21 cellular contexts compared by ENCODE assay signal in the genomic region with DNA sequence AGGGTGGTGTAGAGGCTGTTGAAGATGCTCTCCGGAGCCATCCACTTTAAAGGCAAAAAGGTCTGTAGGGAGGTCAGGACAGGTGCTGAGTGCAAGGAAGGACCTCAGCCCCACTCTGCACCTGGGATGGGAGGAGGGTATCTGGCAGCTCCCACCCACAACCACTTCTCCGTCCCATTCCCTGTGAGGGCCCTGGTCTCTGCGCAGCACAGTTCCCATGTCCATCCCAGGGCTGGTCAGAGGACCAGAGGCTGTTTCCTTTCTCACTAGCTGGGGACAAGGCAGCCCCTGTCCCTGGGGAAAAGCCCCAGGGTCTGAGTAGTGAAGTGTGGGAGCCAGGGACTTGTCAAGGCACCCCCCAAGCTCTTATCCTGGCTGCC. TPM values are rescaled to one million over a fixed set of nuclear protein-coding genes. Genes with fewer than 3 reads are reported as not detected.
DNase-seq lines count a peak whose midpoint lies in the region; ATAC-seq and TF ChIP-seq lines count a peak whose summit lies in the region.
"Had no signal": no experiment of that assay in that cellular context is flagged by ENCODE, and none has a peak within 500 bp of the region (broad histone marks: within the 10 kb centered on the region; RNA-seq: fewer than 3 reads in every experiment).

No MANE protein-coding gene starts in this region.

- peak overlapping the region; percentile 49 for H3K27ac Mint-ChIP-seq in activated CD8-positive, alpha-beta T cell treated with anti-CD3 and anti-CD28 coated beads, Interleukin-2, amount 10 ng/mL, durations not matched to agents 7 days and 5 days
- H3K27ac Mint-ChIP-seq in activated CD8-positive, alpha-beta T cell treated with anti-CD3 and anti-CD28 coated beads for 36 hours, result no peak overlapping the region
- peak overlapping the region; percentile 36 for H3K27ac Mint-ChIP-seq in nephron progenitor cell
- H3K27ac Mint-ChIP-seq: CD4-positive, alpha-beta T cell had no signal

- in situ Hi-C loops in transverse colon (cut with MboI; ENCODE audit: low pct_ligation_motif_present in 1 of 4, low pct_unique_long_range_greater_than_20kb in 1 of 4, low sequenced_read_pairs in 3 of 4), result loop anchor here in 1 of 4 donors (25.0 kb wide), 1 partner anchor 283 kb away; no protein-coding TSS in a partner anchor

- H3K27me3 Mint-ChIP-seq in activated CD8-positive, alpha-beta T cell treated with anti-CD3 and anti-CD28 coated beads, Interleukin-2, amount 10 ng/mL, durations not matched to agents 7 days and 5 days (ENCODE audit: low read depth), result no peaks in the 10 kb centered on the region
- no peaks in the 10 kb centered on the region for H3K27me3 Mint-ChIP-seq in activated CD8-positive, alpha-beta T cell treated with anti-CD3 and anti-CD28 coated beads for 36 hours
- H3K27me3 Mint-ChIP-seq in nephron progenitor cell (ENCODE audit: low read depth, poor library complexity), result no peaks in the 10 kb centered on the region
- H3K27me3 Mint-ChIP-seq: CD4-positive, alpha-beta T cell had no signal

- H3K9me3 ChIP-seq in RWPE2 (ENCODE audit: severe bottlenecking) (no peaks in the 10 kb centered on the region), transverse colon (no peaks in the 10 kb centered on the region)
- H3K9me3 ChIP-seq: Caco-2 had no signal

- H3K27me3 ChIP-seq in RWPE2 (ENCODE audit: insufficient read depth, poor library complexity, severe bottlenecking) (no peaks in the 10 kb centered on the region), transverse colon (no peaks in the 10 kb centered on the region)

- POLR2A ChIA-PET in activated CD8-positive, alpha-beta T cell treated with anti-CD3 and anti-CD28 coated beads, Interleukin-2, amount 10 ng/mL, durations not matched to agents 7 days and 5 days (lab: Charles Lee), result no interaction called here
- POLR2A ChIA-PET in activated CD8-positive, alpha-beta T cell treated with anti-CD3 and anti-CD28 coated beads for 36 hours (lab: Charles Lee), result no interaction called here

- no peaks in the 10 kb centered on the region for H3K9me3 Mint-ChIP-seq in activated CD8-positive, alpha-beta T cell treated with anti-CD3 and anti-CD28 coated beads, Interleukin-2, amount 10 ng/mL, durations not matched to agents 7 days and 5 days (ENCODE audit: insufficient read depth)
- no peaks in the 10 kb centered on the region for H3K9me3 Mint-ChIP-seq in activated CD8-positive, alpha-beta T cell treated with anti-CD3 and anti-CD28 coated beads for 36 hours
- no peaks in the 10 kb centered on the region for H3K9me3 Mint-ChIP-seq in nephron progenitor cell
- H3K9me3 Mint-ChIP-seq: CD4-positive, alpha-beta T cell had no signal

- H3K4me1 Mint-ChIP-seq in activated CD8-positive, alpha-beta T cell treated with anti-CD3 and anti-CD28 coated beads, Interleukin-2, amount 10 ng/mL, durations not matched to agents 7 days and 5 days (ENCODE audit: low read depth), result peaks cover 4% of the 10 kb centered on the region
- no peaks in the 10 kb centered on the region for H3K4me1 Mint-ChIP-seq in activated CD8-positive, alpha-beta T cell treated with anti-CD3 and anti-CD28 coated beads for 36 hours (ENCODE audit: low read depth)
- peaks cover 24% of the 10 kb centered on the region for H3K4me1 Mint-ChIP-seq in nephron progenitor cell

- no peak for ATAC-seq in activated CD8-positive, alpha-beta T cell treated with anti-CD3 and anti-CD28 coated beads, Interleukin-2, amount 10 ng/mL, durations not matched to agents 7 days and 5 days
- no peak for ATAC-seq in activated CD8-positive, alpha-beta T cell treated with anti-CD3 and anti-CD28 coated beads for 36 hours
- ATAC-seq in RWPE2 (ENCODE audit: low read depth) (no peak), GM21360 (IDR thresholded peaks at IDR 0.05; ENCODE audit: unreplicated experiment) (no peak), GM21381 (IDR thresholded peaks at IDR 0.05; ENCODE audit: unreplicated experiment) (no peak)

- H3K4me1 ChIP-seq in RWPE2 (ENCODE audit: insufficient read depth, poor library complexity, severe bottlenecking) (no peaks in the 10 kb centered on the region), transverse colon (peaks cover 0 to 13% (median 0%) of the 10 kb centered on the region in 4 donors)

- DNase-seq in activated CD8-positive, alpha-beta T cell treated with anti-CD3 and anti-CD28 coated beads, Interleukin-2, amount 10 ng/mL, durations not matched to agents 7 days and 5 days, result no peak
- no peak for DNase-seq in activated CD8-positive, alpha-beta T cell treated with anti-CD3 and anti-CD28 coated beads for 36 hours
- DNase-seq in RWPE2 (ENCODE audit: low spot score) (peak; percentile 36), nephron progenitor cell (no peak), transverse colon (peak; percentile 5), LoVo (ENCODE audit: low spot score) (no peak)
- DNase-seq: NCI-H1417, NCI-H187, NCI-H2107, NCI-H2227 treated with DMSO at 0.1 percent for 48 hours, NCI-H524, NCI-H82, OCI-M1 had no signal

- TF ChIP-seq CTCF in activated CD8-positive, alpha-beta T cell treated with anti-CD3 and anti-CD28 coated beads for 36 hours (IDR thresholded peaks at IDR 0.05), result no peak
- TF ChIP-seq CTCF in RWPE2 (IDR thresholded peaks at IDR 0.05; ENCODE audit: poor library complexity, severe bottlenecking) (no peak), nephron progenitor cell (IDR thresholded peaks at IDR 0.05) (no peak), transverse colon (IDR thresholded peaks at IDR 0.05) (no peak)

- CTCF ChIA-PET in activated CD8-positive, alpha-beta T cell treated with anti-CD3 and anti-CD28 coated beads, Interleukin-2, amount 10 ng/mL, durations not matched to agents 7 days and 5 days (lab: Charles Lee), result interaction anchor here (1.8 kb wide), 1 partner anchor 286 kb away, joined by 4 read pairs; no protein-coding TSS in a partner anchor
- CTCF ChIA-PET in activated CD8-positive, alpha-beta T cell treated with anti-CD3 and anti-CD28 coated beads for 36 hours (lab: Charles Lee), result no interaction called here

- no peak overlapping the region for H3K27ac ChIP-seq in RWPE2 (ENCODE audit: poor library complexity, severe bottlenecking)
- no peak overlapping the region for H3K27ac ChIP-seq in transverse colon
- H3K27ac ChIP-seq: HL-60, KMS-11 had no signal

- H3K4me3 ChIP-seq in RWPE2 (ENCODE audit: severe bottlenecking) (no peak overlapping the region), transverse colon (no peak overlapping the region)

- peaks cover 7% of the 10 kb centered on the region for H3K36me3 Mint-ChIP-seq in activated CD8-positive, alpha-beta T cell treated with anti-CD3 and anti-CD28 coated beads, Interleukin-2, amount 10 ng/mL, durations not matched to agents 7 days and 5 days (ENCODE audit: low read depth)
- no peaks in the 10 kb centered on the region for H3K36me3 Mint-ChIP-seq in activated CD8-positive, alpha-beta T cell treated with anti-CD3 and anti-CD28 coated beads for 36 hours (ENCODE audit: low read depth)
- H3K36me3 Mint-ChIP-seq in nephron progenitor cell (ENCODE audit: low read depth), result peaks cover 40% of the 10 kb centered on the region

- 94% methylated on average over 3 of the region's 3 CpGs; no CpG with 5 or more reads in 1 of the 2 donors for WGBS in transverse colon (ENCODE audit: low coverage in 1 of 2), 2 donors

- H3K4me3 Mint-ChIP-seq in activated CD8-positive, alpha-beta T cell treated with anti-CD3 and anti-CD28 coated beads, Interleukin-2, amount 10 ng/mL, durations not matched to agents 7 days and 5 days, result no peak overlapping the region
- no peak overlapping the region for H3K4me3 Mint-ChIP-seq in activated CD8-positive, alpha-beta T cell treated with anti-CD3 and anti-CD28 coated beads for 36 hours
- H3K4me3 Mint-ChIP-seq in nephron progenitor cell, result no peak overlapping the region
- H3K4me3 Mint-ChIP-seq: CD4-positive, alpha-beta T cell had no signal

- no peak for TF ChIP-seq EP300 in transverse colon (IDR thresholded peaks at IDR 0.05; ENCODE audit: low read depth)

- H3K36me3 ChIP-seq in RWPE2 (ENCODE audit: low read depth), result no peaks in the 10 kb centered on the region
- no peaks in the 10 kb centered on the region for H3K36me3 ChIP-seq in transverse colon

- no peak for TF ChIP-seq POLR2A in transverse colon (IDR thresholded peaks at IDR 0.05)

- intact Hi-C loops in activated CD8-positive, alpha-beta T cell treated with anti-CD3 and anti-CD28 coated beads for 36 hours (cut with micrococcal nuclease), result no loop called here
- intact Hi-C loops in transverse colon (cut with DNase I; ENCODE audit: low total_unique reads), result no loop called here

RNA-seq across cellular contexts. Expression of a gene that starts 33.7 kb away (rescaled TPM):
- total RNA-seq in activated CD8-positive, alpha-beta T cell treated with anti-CD3 and anti-CD28 coated beads, Interleukin-2, amount 10 ng/mL, durations not matched to agents 7 days and 5 days, result not detected
- not detected for total RNA-seq in activated CD8-positive, alpha-beta T cell treated with anti-CD3 and anti-CD28 coated beads for 36 hours
- 10 to 100 TPM in 3 of 4 donors, under 1 TPM in 1; 0.60 to 38.9 (median 14.7) TPM for total RNA-seq in transverse colon

RNA-seq across cellular contexts. Expression of a gene that starts 35.6 kb away (rescaled TPM):
- total RNA-seq in activated CD8-positive, alpha-beta T cell treated with anti-CD3 and anti-CD28 coated beads, Interleukin-2, amount 10 ng/mL, durations not matched to agents 7 days and 5 days, result 10 to 100 TPM; 47.0 to 49.0 TPM
- under 1 TPM; 0.58 to 0.74 TPM for total RNA-seq in activated CD8-positive, alpha-beta T cell treated with anti-CD3 and anti-CD28 coated beads for 36 hours
- 10 to 100 TPM; 20.2 to 56.3 (median 28.3) TPM for total RNA-seq in transverse colon
- total RNA-seq: CD4-positive, alpha-beta T cell had no signal

RNA-seq across cellular contexts. Expression of a gene that starts 46.5 kb away (rescaled TPM):
- not detected for total RNA-seq in activated CD8-positive, alpha-beta T cell treated with anti-CD3 and anti-CD28 coated beads, Interleukin-2, amount 10 ng/mL, durations not matched to agents 7 days and 5 days
- total RNA-seq in activated CD8-positive, alpha-beta T cell treated with anti-CD3 and anti-CD28 coated beads for 36 hours, result not detected
- total RNA-seq in transverse colon, result 100 to 1,000 TPM; 249 to 540 (median 360) TPM
- total RNA-seq: CD4-positive, alpha-beta T cell; HT1080; M059J had no signal

Comparison
In these comparisons a context has a peak if more than half of its experiments do, and no peak if none do; other contexts are left out.
1. RNA of a gene that starts 35.6 kb away (total RNA-seq): 47.0 to 49.0 TPM in activated CD8-positive, alpha-beta T cell treated with anti-CD3 and anti-CD28 coated beads, Interleukin-2, amount 10 ng/mL, durations not matched to agents 7 days and 5 days and 20.2 to 56.3 TPM in transverse colon; 0.58 to 0.74 TPM in activated CD8-positive, alpha-beta T cell treated with anti-CD3 and anti-CD28 coated beads for 36 hours; every median in the first group is over 10 times any median in the second.
2. DNase-seq: peak in RWPE2 (single experiment) and transverse colon (single experiment); none in activated CD8-positive, alpha-beta T cell treated with anti-CD3 and anti-CD28 coated beads, Interleukin-2, amount 10 ng/mL, durations not matched to agents 7 days and 5 days (single experiment), activated CD8-positive, alpha-beta T cell treated with anti-CD3 and anti-CD28 coated beads for 36 hours (single experiment), nephron progenitor cell (single experiment) and LoVo (single experiment).
3. RNA of a gene that starts 46.5 kb away (total RNA-seq): 249 to 540 TPM in transverse colon; not detected in activated CD8-positive, alpha-beta T cell treated with anti-CD3 and anti-CD28 coated beads, Interleukin-2, amount 10 ng/mL, durations not matched to agents 7 days and 5 days and not detected in activated CD8-positive, alpha-beta T cell treated with anti-CD3 and anti-CD28 coated beads for 36 hours; every median in the first group is over 100 times any median in the second.